ENCODE assay signal across 1 cellular context in the genomic region with DNA sequence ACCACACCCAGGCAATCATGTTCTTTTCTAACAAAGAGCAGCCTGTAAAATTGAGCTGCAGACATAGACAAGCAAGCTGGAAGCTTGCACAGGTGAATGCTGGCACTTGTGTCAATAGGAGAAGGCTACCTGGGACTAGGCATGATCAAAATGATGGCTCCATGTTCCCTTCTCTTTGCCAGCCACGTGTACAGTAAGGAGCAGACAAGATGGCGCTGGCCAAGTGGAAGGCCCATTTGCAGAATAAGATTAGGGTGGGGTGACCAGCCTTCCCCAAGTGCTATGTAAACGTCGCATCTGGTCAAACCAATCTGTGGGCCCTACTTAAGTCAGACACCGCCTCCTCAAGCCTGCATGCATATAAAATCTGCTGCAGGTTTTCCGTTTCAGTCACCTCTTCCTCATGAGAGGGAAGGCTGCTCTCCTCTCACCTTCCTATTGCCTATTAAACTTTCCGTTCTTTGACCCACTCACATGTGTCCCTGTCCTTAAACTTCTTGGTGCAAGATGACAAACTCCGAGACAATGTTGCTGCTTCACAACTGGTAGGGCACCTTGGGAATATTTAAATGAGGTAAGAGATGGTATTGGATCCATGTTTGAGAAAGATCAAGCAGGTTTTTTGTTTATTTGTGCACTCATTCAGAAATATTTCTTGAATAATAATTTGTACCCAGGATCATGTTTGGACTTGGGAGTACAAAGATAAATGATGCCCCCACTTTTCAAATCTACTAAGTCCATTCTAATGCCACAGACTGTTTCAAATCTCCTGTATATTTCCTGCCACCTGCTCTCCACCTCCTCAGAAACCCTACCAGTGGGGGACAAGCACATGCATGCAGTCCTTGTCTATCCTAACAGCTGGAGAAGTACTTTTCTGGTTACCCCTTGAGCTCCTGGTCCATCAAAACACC.
A peak's percentile ranks its signal among the peaks of the same experiment; 100 is the strongest.
TF ChIP-seq lines count a peak whose summit lies in the region.

No MANE protein-coding gene starts in this region.

TF ChIP-seq in K562, 482 proteins besides CTCF, POLR2A, EP300 and RAD21 (continued from another document and continues in another):
- TF ChIP-seq, protein P1, sequence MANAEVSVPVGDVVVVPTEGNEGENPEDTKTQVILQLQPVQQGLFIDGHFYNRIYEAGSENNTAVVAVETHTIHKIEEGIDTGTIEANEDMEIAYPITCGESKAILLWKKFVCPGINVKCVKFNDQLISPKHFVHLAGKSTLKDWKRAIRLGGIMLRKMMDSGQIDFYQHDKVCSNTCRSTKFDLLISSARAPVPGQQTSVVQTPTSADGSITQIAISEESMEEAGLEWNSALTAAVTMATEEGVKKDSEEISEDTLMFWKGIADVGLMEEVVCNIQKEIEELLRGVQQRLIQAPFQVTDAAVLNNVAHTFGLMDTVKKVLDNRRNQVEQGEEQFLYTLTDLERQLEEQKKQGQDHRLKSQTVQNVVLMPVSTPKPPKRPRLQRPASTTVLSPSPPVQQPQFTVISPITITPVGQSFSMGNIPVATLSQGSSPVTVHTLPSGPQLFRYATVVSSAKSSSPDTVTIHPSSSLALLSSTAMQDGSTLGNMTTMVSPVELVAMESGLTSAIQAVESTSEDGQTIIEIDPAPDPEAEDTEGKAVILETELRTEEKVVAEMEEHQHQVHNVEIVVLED (CRISPR knock-in tag; IDR thresholded peaks at IDR 0.05) = peak; percentile 26; the same call in 1 of the 2 replicates
- TF ChIP-seq TCFL5 (CRISPR knock-in tag; conservative IDR thresholded peaks at IDR 0.05) = peak; percentile 82; the same call in 1 of the 2 replicates
- TF ChIP-seq RNF2 (IDR thresholded peaks at IDR 0.05) = peak; percentile 46; the same call in 1 of the 2 replicates
- peak; percentile 88 for TF ChIP-seq GTF2F1 (IDR thresholded peaks at IDR 0.05; ENCODE audit: low read depth, low read length)
- TF ChIP-seq ZNF707 (CRISPR knock-in tag; conservative IDR thresholded peaks at IDR 0.05) = 0 out of 2 replicates have a peak, but pooled peaks have one; percentile 4
- TF ChIP-seq RBFOX2 (IDR thresholded peaks at IDR 0.05; ENCODE audit: low read depth, low read length) = peak; percentile 83
- TF ChIP-seq ZNF589 (CRISPR knock-in tag; IDR thresholded peaks at IDR 0.05; ENCODE audit: low read depth) = peak; percentile 95
- no peak for TF ChIP-seq ZNF133 (CRISPR knock-in tag; IDR thresholded peaks at IDR 0.05)
- TF ChIP-seq, protein P2, sequence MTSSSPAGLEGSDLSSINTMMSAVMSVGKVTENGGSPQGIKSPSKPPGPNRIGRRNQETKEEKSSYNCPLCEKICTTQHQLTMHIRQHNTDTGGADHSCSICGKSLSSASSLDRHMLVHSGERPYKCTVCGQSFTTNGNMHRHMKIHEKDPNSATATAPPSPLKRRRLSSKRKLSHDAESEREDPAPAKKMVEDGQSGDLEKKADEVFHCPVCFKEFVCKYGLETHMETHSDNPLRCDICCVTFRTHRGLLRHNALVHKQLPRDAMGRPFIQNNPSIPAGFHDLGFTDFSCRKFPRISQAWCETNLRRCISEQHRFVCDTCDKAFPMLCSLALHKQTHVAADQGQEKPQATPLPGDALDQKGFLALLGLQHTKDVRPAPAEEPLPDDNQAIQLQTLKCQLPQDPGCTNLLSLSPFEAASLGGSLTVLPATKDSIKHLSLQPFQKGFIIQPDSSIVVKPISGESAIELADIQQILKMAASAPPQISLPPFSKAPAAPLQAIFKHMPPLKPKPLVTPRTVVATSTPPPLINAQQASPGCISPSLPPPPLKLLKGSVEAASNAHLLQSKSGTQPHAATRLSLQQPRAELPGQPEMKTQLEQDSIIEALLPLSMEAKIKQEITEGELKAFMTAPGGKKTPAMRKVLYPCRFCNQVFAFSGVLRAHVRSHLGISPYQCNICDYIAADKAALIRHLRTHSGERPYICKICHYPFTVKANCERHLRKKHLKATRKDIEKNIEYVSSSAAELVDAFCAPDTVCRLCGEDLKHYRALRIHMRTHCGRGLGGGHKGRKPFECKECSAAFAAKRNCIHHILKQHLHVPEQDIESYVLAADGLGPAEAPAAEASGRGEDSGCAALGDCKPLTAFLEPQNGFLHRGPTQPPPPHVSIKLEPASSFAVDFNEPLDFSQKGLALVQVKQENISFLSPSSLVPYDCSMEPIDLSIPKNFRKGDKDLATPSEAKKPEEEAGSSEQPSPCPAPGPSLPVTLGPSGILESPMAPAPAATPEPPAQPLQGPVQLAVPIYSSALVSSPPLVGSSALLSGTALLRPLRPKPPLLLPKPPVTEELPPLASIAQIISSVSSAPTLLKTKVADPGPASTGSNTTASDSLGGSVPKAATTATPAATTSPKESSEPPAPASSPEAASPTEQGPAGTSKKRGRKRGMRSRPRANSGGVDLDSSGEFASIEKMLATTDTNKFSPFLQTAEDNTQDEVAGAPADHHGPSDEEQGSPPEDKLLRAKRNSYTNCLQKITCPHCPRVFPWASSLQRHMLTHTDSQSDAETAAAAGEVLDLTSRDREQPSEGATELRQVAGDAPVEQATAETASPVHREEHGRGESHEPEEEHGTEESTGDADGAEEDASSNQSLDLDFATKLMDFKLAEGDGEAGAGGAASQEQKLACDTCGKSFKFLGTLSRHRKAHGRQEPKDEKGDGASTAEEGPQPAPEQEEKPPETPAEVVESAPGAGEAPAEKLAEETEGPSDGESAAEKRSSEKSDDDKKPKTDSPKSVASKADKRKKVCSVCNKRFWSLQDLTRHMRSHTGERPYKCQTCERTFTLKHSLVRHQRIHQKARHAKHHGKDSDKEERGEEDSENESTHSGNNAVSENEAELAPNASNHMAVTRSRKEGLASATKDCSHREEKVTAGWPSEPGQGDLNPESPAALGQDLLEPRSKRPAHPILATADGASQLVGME (CRISPR knock-in tag; IDR thresholded peaks at IDR 0.05) = peak; percentile 85
- TF ChIP-seq, protein P3, sequence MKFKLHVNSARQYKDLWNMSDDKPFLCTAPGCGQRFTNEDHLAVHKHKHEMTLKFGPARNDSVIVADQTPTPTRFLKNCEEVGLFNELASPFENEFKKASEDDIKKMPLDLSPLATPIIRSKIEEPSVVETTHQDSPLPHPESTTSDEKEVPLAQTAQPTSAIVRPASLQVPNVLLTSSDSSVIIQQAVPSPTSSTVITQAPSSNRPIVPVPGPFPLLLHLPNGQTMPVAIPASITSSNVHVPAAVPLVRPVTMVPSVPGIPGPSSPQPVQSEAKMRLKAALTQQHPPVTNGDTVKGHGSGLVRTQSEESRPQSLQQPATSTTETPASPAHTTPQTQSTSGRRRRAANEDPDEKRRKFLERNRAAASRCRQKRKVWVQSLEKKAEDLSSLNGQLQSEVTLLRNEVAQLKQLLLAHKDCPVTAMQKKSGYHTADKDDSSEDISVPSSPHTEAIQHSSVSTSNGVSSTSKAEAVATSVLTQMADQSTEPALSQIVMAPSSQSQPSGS (CRISPR knock-in tag; IDR thresholded peaks at IDR 0.05) = no peak
- peak in 1 of 2 experiments; percentile 21; a peak in 2 of 4 replicates for TF ChIP-seq TEAD1 (CRISPR knock-in tag; IDR thresholded peaks at IDR 0.05)
- TF ChIP-seq POLR2H (tag; IDR thresholded peaks at IDR 0.05; ENCODE audit: low read depth) = peak; percentile 99
- no peak for TF ChIP-seq PPARD (CRISPR knock-in tag; IDR thresholded peaks at IDR 0.05)
- peak; percentile 97; the same call in 1 of the 2 replicates for TF ChIP-seq POLR2AphosphoS2 (IDR thresholded peaks at IDR 0.05; ENCODE audit: low read length)
- peak; percentile 74; the same call in 1 of the 2 replicates for TF ChIP-seq ZNF717 (CRISPR knock-in tag; IDR thresholded peaks at IDR 0.05)
- no peak for TF ChIP-seq ZKSCAN1 (IDR thresholded peaks at IDR 0.05; ENCODE audit: low read depth, low read length)
- peak; percentile 97 for TF ChIP-seq CHD1 (IDR thresholded peaks at IDR 0.05; ENCODE audit: low read length)
- TF ChIP-seq, protein P4, sequence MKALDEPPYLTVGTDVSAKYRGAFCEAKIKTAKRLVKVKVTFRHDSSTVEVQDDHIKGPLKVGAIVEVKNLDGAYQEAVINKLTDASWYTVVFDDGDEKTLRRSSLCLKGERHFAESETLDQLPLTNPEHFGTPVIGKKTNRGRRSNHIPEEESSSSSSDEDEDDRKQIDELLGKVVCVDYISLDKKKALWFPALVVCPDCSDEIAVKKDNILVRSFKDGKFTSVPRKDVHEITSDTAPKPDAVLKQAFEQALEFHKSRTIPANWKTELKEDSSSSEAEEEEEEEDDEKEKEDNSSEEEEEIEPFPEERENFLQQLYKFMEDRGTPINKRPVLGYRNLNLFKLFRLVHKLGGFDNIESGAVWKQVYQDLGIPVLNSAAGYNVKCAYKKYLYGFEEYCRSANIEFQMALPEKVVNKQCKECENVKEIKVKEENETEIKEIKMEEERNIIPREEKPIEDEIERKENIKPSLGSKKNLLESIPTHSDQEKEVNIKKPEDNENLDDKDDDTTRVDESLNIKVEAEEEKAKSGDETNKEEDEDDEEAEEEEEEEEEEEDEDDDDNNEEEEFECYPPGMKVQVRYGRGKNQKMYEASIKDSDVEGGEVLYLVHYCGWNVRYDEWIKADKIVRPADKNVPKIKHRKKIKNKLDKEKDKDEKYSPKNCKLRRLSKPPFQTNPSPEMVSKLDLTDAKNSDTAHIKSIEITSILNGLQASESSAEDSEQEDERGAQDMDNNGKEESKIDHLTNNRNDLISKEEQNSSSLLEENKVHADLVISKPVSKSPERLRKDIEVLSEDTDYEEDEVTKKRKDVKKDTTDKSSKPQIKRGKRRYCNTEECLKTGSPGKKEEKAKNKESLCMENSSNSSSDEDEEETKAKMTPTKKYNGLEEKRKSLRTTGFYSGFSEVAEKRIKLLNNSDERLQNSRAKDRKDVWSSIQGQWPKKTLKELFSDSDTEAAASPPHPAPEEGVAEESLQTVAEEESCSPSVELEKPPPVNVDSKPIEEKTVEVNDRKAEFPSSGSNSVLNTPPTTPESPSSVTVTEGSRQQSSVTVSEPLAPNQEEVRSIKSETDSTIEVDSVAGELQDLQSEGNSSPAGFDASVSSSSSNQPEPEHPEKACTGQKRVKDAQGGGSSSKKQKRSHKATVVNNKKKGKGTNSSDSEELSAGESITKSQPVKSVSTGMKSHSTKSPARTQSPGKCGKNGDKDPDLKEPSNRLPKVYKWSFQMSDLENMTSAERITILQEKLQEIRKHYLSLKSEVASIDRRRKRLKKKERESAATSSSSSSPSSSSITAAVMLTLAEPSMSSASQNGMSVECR (CRISPR knock-in tag; IDR thresholded peaks at IDR 0.05) = peak; percentile 27; the same call in 1 of the 2 replicates
- TF ChIP-seq, protein P5, sequence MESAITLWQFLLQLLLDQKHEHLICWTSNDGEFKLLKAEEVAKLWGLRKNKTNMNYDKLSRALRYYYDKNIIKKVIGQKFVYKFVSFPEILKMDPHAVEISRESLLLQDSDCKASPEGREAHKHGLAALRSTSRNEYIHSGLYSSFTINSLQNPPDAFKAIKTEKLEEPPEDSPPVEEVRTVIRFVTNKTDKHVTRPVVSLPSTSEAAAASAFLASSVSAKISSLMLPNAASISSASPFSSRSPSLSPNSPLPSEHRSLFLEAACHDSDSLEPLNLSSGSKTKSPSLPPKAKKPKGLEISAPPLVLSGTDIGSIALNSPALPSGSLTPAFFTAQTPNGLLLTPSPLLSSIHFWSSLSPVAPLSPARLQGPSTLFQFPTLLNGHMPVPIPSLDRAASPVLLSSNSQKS (CRISPR knock-in tag; IDR thresholded peaks at IDR 0.05) = peak; percentile 17; the same call in 1 of the 2 replicates
- TF ChIP-seq ZNF197 (CRISPR knock-in tag; IDR thresholded peaks at IDR 0.05; ENCODE audit: low read depth) = peak; percentile 77; the same call in 1 of the 2 replicates
- TF ChIP-seq SP2 (IDR thresholded peaks at IDR 0.05; ENCODE audit: extremely low read depth, low read depth, low read length, poor library complexity, severe bottlenecking) = no peak
- peak; percentile 94 for TF ChIP-seq SMAD4 (CRISPR knock-in tag; conservative IDR thresholded peaks at IDR 0.05)
- no peak; the same call in 1 of the 2 replicates for TF ChIP-seq STAT5A (IDR thresholded peaks at IDR 0.05; ENCODE audit: borderline replicate concordance, low read length)
- TF ChIP-seq ZNF79 (CRISPR knock-in tag; IDR thresholded peaks at IDR 0.05; ENCODE audit: low read depth) = peak; percentile 80
- TF ChIP-seq ZNF57 (CRISPR knock-in tag; IDR thresholded peaks at IDR 0.05) = no peak
- peak; percentile 68 for TF ChIP-seq ZNF239 (CRISPR knock-in tag; IDR thresholded peaks at IDR 0.05)
- TF ChIP-seq, protein P6, sequence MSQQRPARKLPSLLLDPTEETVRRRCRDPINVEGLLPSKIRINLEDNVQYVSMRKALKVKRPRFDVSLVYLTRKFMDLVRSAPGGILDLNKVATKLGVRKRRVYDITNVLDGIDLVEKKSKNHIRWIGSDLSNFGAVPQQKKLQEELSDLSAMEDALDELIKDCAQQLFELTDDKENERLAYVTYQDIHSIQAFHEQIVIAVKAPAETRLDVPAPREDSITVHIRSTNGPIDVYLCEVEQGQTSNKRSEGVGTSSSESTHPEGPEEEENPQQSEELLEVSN (IDR thresholded peaks at IDR 0.05; ENCODE audit: borderline replicate concordance in 1 of 2, extremely low read depth in 1 of 2, insufficient read depth in 1 of 2, insufficient read length in 1 of 2, low read depth in 1 of 2, low read length in 1 of 2, poor library complexity in 1 of 2, severe bottlenecking in 1 of 2) = peak; percentile 50 to 59
- peak; percentile 72 for TF ChIP-seq IFI16 (CRISPR knock-in tag; IDR thresholded peaks at IDR 0.05)
- TF ChIP-seq ZNF431 (CRISPR knock-in tag; IDR thresholded peaks at IDR 0.05) = 0 out of 2 replicates have a peak, but pooled peaks have one; percentile 20
- no peak for TF ChIP-seq RFX1 (IDR thresholded peaks at IDR 0.05)
- peak; percentile 92 for TF ChIP-seq EHMT2 (IDR thresholded peaks at IDR 0.05)
- TF ChIP-seq, protein P7, sequence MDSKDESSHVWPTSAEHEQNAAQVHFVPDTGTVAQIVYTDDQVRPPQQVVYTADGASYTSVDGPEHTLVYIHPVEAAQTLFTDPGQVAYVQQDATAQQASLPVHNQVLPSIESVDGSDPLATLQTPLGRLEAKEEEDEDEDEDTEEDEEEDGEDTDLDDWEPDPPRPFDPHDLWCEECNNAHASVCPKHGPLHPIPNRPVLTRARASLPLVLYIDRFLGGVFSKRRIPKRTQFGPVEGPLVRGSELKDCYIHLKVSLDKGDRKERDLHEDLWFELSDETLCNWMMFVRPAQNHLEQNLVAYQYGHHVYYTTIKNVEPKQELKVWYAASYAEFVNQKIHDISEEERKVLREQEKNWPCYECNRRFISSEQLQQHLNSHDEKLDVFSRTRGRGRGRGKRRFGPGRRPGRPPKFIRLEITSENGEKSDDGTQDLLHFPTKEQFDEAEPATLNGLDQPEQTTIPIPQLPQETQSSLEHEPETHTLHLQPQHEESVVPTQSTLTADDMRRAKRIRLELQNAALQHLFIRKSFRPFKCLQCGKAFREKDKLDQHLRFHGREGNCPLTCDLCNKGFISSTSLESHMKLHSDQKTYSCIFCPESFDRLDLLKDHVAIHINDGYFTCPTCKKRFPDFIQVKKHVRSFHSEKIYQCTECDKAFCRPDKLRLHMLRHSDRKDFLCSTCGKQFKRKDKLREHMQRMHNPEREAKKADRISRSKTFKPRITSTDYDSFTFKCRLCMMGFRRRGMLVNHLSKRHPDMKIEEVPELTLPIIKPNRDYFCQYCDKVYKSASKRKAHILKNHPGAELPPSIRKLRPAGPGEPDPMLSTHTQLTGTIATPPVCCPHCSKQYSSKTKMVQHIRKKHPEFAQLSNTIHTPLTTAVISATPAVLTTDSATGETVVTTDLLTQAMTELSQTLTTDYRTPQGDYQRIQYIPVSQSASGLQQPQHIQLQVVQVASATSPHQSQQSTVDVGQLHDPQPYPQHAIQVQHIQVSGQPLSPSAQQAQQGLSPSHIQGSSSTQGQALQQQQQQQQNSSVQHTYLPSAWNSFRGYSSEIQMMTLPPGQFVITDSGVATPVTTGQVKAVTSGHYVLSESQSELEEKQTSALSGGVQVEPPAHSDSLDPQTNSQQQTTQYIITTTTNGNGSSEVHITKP (IDR thresholded peaks at IDR 0.05; ENCODE audit: partially characterized antibody) = peak; percentile 81
- peak; percentile 82 for TF ChIP-seq TAF1 (IDR thresholded peaks at IDR 0.05; ENCODE audit: control insufficient read depth, extremely low read depth, insufficient read depth, low read length, severe bottlenecking)
